ENCODE assay signal across 26 cellular contexts in the genomic region with DNA sequence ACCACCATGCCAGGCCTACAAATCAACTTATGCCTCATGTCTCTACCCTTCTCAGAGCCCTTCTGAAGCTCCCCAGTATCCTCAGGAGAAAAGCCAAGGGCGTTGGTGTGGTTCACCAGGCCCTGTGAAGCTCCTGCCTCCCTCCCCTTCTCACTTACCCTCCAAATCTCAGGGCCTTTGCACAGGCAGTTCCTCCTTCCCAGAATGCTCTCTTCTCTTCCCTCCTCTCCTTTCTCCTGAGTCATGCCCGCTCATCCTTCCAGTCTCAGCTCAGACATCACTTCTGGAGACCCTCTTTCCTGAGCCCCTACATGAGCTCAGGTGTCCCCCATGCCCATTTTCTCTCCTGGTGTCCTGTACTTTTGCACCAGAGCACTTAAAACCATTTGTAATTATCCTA. TPM values are rescaled to one million over a fixed set of nuclear protein-coding genes. Genes with fewer than 3 reads are reported as not detected.
"Had no signal": no experiment of that assay in that cellular context is flagged by ENCODE, and none has a peak within 500 bp of the region (broad histone marks: within the 10 kb centered on the region; RNA-seq: fewer than 3 reads in every experiment).

No MANE protein-coding gene starts in this region.

- H3K4me3 ChIP-seq: adrenal gland, dorsolateral prefrontal cortex, heart left ventricle, mucosa of descending colon, right lobe of liver, testis, upper lobe of left lung had no signal

- ATAC-seq: activated CD4-positive, CD25-positive, alpha-beta regulatory T cell treated with anti-CD3 and anti-CD28 coated beads, Interleukin-2, amount 50 U/mL, for 24 hours; activated CD8-positive, alpha-beta memory T cell treated with anti-CD3 and anti-CD28 coated beads, Interleukin-2, amount 10 ng/mL, durations not matched to agents 7 days and 5 days; activated CD8-positive, alpha-beta T cell treated with anti-CD3 and anti-CD28 coated beads for 36 hours; heart left ventricle; left colon; mucosa of descending colon; right lobe of liver; stimulated activated effector memory CD8-positive, alpha-beta T cell treated with anti-CD3 and anti-CD28 coated beads, Interleukin-12 subunit alpha, Interleukin-12 subunit beta, amount 100 ng/mL, for 72 hours had no signal

- H3K4me3 Mint-ChIP-seq: activated CD4-positive, alpha-beta T cell treated with anti-CD3 and anti-CD28 coated beads, Interleukin-2, amount 10 ng/mL, durations not matched to agents 7 days and 5 days; activated CD8-positive, alpha-beta memory T cell treated with anti-CD3 and anti-CD28 coated beads, Interleukin-2, amount 10 ng/mL, durations not matched to agents 7 days and 5 days; activated CD8-positive, alpha-beta T cell treated with anti-CD3 and anti-CD28 coated beads for 36 hours; activated naive CD8-positive, alpha-beta T cell; central memory CD8-positive, alpha-beta T cell; stimulated activated effector memory CD8-positive, alpha-beta T cell treated with anti-CD3 and anti-CD28 coated beads, Interleukin-12 subunit alpha, Interleukin-12 subunit beta, amount 100 ng/mL, for 72 hours had no signal

- H3K9me3 ChIP-seq: adrenal gland, heart left ventricle, mucosa of descending colon, right lobe of liver, testis, upper lobe of left lung had no signal

- H3K9me3 Mint-ChIP-seq: activated CD4-positive, alpha-beta T cell treated with anti-CD3 and anti-CD28 coated beads, Interleukin-2, amount 10 ng/mL, durations not matched to agents 7 days and 5 days; activated CD8-positive, alpha-beta T cell treated with anti-CD3 and anti-CD28 coated beads for 36 hours; central memory CD8-positive, alpha-beta T cell; stimulated activated effector memory CD8-positive, alpha-beta T cell treated with anti-CD3 and anti-CD28 coated beads, Interleukin-12 subunit alpha, Interleukin-12 subunit beta, amount 100 ng/mL, for 72 hours had no signal

- H3K27ac ChIP-seq: adrenal gland, heart left ventricle, right lobe of liver, testis had no signal

- H3K27ac Mint-ChIP-seq: activated CD4-positive, alpha-beta T cell treated with anti-CD3 and anti-CD28 coated beads, Interleukin-2, amount 10 ng/mL, durations not matched to agents 7 days and 5 days; activated CD8-positive, alpha-beta memory T cell treated with anti-CD3 and anti-CD28 coated beads, Interleukin-2, amount 10 ng/mL, durations not matched to agents 7 days and 5 days; activated CD8-positive, alpha-beta T cell treated with anti-CD3 and anti-CD28 coated beads for 36 hours; activated naive CD8-positive, alpha-beta T cell; stimulated activated effector memory CD8-positive, alpha-beta T cell treated with anti-CD3 and anti-CD28 coated beads, Interleukin-12 subunit alpha, Interleukin-12 subunit beta, amount 100 ng/mL, for 72 hours had no signal

- H3K4me1 Mint-ChIP-seq: activated CD4-positive, alpha-beta T cell treated with anti-CD3 and anti-CD28 coated beads, Interleukin-2, amount 10 ng/mL, durations not matched to agents 7 days and 5 days; activated CD8-positive, alpha-beta memory T cell treated with anti-CD3 and anti-CD28 coated beads, Interleukin-2, amount 10 ng/mL, durations not matched to agents 7 days and 5 days; central memory CD8-positive, alpha-beta T cell; stimulated activated effector memory CD8-positive, alpha-beta T cell treated with anti-CD3 and anti-CD28 coated beads, Interleukin-12 subunit alpha, Interleukin-12 subunit beta, amount 100 ng/mL, for 72 hours had no signal

- H3K27me3 ChIP-seq: adrenal gland, dorsolateral prefrontal cortex, heart left ventricle, right lobe of liver, testis, upper lobe of left lung had no signal

- H3K27me3 Mint-ChIP-seq: activated CD4-positive, alpha-beta T cell treated with anti-CD3 and anti-CD28 coated beads, Interleukin-2, amount 10 ng/mL, durations not matched to agents 7 days and 5 days; activated CD8-positive, alpha-beta memory T cell treated with anti-CD3 and anti-CD28 coated beads, Interleukin-2, amount 10 ng/mL, durations not matched to agents 7 days and 5 days; activated CD8-positive, alpha-beta T cell treated with anti-CD3 and anti-CD28 coated beads for 36 hours; activated naive CD8-positive, alpha-beta T cell; central memory CD8-positive, alpha-beta T cell had no signal

- FAIRE-seq: astrocyte, colon, keratinocyte, small intestine had no signal

- H3K4me1 ChIP-seq: adrenal gland, heart left ventricle, right lobe of liver, testis had no signal

- DNase-seq: activated CD4-positive, alpha-beta T cell treated with anti-CD3 and anti-CD28 coated beads, Interleukin-2, amount 10 ng/mL, durations not matched to agents 7 days and 5 days; activated CD8-positive, alpha-beta memory T cell treated with anti-CD3 and anti-CD28 coated beads, Interleukin-2, amount 10 ng/mL, durations not matched to agents 7 days and 5 days; activated CD8-positive, alpha-beta T cell treated with anti-CD3 and anti-CD28 coated beads for 36 hours; activated effector memory CD4-positive, alpha-beta T cell treated with anti-CD3 and anti-CD28 coated beads, Interleukin-2, amount 50 U/mL, for 16 hours; activated T-cell treated with anti-CD3 and anti-CD28 coated beads for 4 hours; adrenal gland; dorsolateral prefrontal cortex; heart left ventricle; left colon; mesenchymal stem cell; mucosa of descending colon; occipital lobe; posterior cingulate gyrus; right lobe of liver; small intestine; stimulated activated CD4-positive, alpha-beta T cell treated with anti-CD3 and anti-CD28 coated beads, Interleukin-2, amount 100 ng/mL, for 24 hours; testis; upper lobe of left lung had no signal

- H3K36me3 Mint-ChIP-seq: activated CD8-positive, alpha-beta memory T cell treated with anti-CD3 and anti-CD28 coated beads, Interleukin-2, amount 10 ng/mL, durations not matched to agents 7 days and 5 days; activated naive CD8-positive, alpha-beta T cell; stimulated activated effector memory CD8-positive, alpha-beta T cell treated with anti-CD3 and anti-CD28 coated beads, Interleukin-12 subunit alpha, Interleukin-12 subunit beta, amount 100 ng/mL, for 72 hours had no signal

- H3K36me3 ChIP-seq: right lobe of liver had no signal

RNA-seq across cellular contexts. Expression of gene HIF3A, which starts 20.5 kb away (rescaled TPM):
- total RNA-seq: activated CD4-positive, alpha-beta T cell treated with anti-CD3 and anti-CD28 coated beads, Interleukin-2, amount 10 ng/mL, durations not matched to agents 7 days and 5 days; activated CD8-positive, alpha-beta memory T cell treated with anti-CD3 and anti-CD28 coated beads, Interleukin-2, amount 10 ng/mL, durations not matched to agents 7 days and 5 days; activated CD8-positive, alpha-beta T cell treated with anti-CD3 and anti-CD28 coated beads for 36 hours; T-helper 2 cell treated with Interferon-gamma antibody and Interleukin-4, amounts not matched to agents 100 ng/mL and 5 ng/mL, for 36 hours had no signal
